In the genomic region with DNA sequence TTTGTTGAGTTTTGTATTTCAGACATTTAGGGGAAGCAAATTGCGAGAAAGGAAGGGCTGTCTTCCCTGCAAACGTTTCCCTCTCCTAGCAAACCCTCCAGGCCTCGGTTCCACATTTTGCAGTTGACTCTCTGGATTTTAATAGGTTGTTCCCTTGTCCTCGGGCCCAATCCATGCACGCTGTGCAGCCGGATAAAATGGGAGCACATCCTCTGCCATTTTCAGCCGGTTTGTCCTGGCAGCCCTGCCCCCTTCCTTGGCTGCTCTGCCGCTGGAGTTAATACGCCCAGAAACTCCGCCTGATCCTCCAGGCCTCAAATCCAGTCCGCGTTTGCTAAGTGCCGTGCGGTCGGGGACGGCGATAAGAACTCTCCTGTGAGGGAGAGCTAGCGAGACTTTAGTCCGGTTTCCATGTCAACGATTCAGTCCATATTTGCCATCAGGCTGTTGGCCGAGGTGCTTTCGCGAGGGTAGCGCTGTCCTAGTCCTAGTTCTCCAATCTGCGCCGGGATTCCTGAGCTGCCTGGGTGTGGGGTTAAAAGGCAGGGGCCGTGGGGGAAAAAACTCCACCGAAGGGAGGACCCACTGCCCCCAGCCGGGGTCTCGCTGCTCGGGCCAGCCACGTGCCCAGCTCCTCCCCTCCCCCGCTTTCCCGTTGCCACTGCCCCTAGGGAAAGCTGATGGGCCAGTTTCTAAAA, we compare ENCODE assay signal across 8 cellular contexts. TPM values are rescaled to one million over a fixed set of nuclear protein-coding genes. Genes with fewer than 3 reads are reported as not detected.
A peak's percentile ranks its signal among the peaks of the same experiment; 100 is the strongest.
DNase-seq lines count a peak whose midpoint lies in the region; ATAC-seq, FAIRE-seq and TF ChIP-seq lines count a peak whose summit lies in the region.

No MANE protein-coding gene starts in this region.

- no peaks in the 10 kb centered on the region for H3K9me3 ChIP-seq in HepG2 (ENCODE audit: low read length)

- ATAC-seq in HG03565 (IDR thresholded peaks at IDR 0.05; ENCODE audit: unreplicated experiment), result peak; percentile 26
- peak; percentile 78 for ATAC-seq in HepG2
- ATAC-seq in GM18868 (IDR thresholded peaks at IDR 0.05; ENCODE audit: unreplicated experiment), result no peak

- H3K36me3 Mint-ChIP-seq in activated CD4-positive, alpha-beta memory T cell treated with anti-CD3 and anti-CD28 coated beads for 36 hours, result no peaks in the 10 kb centered on the region

- FAIRE-seq in GM18507 (lab: Jason Lieb, UNC) (no peak), HepG2 (lab: Jason Lieb, UNC) (peak; percentile 93)

- POLR2A ChIA-PET in activated CD4-positive, alpha-beta memory T cell treated with anti-CD3 and anti-CD28 coated beads for 36 hours (lab: Charles Lee), result interaction anchor here (0.6 to 10.4 kb wide), 23 partner anchors 9 to 197 kb away, joined by 3 to 177 read pairs (median 4); a partner anchor contains a TSS
- POLR2A ChIA-PET in HepG2 (lab: Yijun Ruan, JAX), result interaction anchor here (0.6 to 6.4 kb wide), 16 partner anchors 10 to 222 kb away, joined by 3 to 127 read pairs (median 6); a partner anchor contains a TSS

- H3K27ac ChIP-seq in dorsolateral prefrontal cortex (peak overlapping the region; percentile 79 to 100 (median 98)), HepG2 (ENCODE audit: extremely low read length, insufficient read depth, low read length) (peak overlapping the region; percentile 98)

- no peaks in the 10 kb centered on the region for H3K27me3 Mint-ChIP-seq in activated CD4-positive, alpha-beta memory T cell treated with anti-CD3 and anti-CD28 coated beads for 36 hours

- H3K4me1 Mint-ChIP-seq in activated CD4-positive, alpha-beta memory T cell treated with anti-CD3 and anti-CD28 coated beads for 36 hours (ENCODE audit: low read depth), result peaks cover 25% of the 10 kb centered on the region

- TF ChIP-seq CTCF in dorsolateral prefrontal cortex (IDR thresholded peaks at IDR 0.05 in 54 of 56, conservative IDR thresholded peaks at IDR 0.05 in 2 of 56; ENCODE audit: low read depth in 1 of 56, partially characterized antibody in 56 of 56), result peak in 16 of 56 donors; percentile 2 to 37 (median 15)
- TF ChIP-seq CTCF in HepG2 (CRISPR knock-in tag; IDR thresholded peaks at IDR 0.05), result 0 out of 2 replicates have a peak, but pooled peaks have one; percentile 19

- TF ChIP-seq RAD21 in HepG2 (CRISPR knock-in tag; IDR thresholded peaks at IDR 0.05), result peak; percentile 13; the same call in 1 of the 2 replicates

- DNase-seq in GM18507 (ENCODE audit: extremely low spot score, insufficient read length, low read depth) (peak; percentile 75), NCI-H82 treated with DMSO at 0.1 percent for 48 hours (lab: John Stamatoyannopoulos, UW; ENCODE audit: unreplicated experiment) (peak; percentile 99), dorsolateral prefrontal cortex (peak; percentile 81 to 95 (median 92)), HepG2 (ENCODE audit: low spot score) (peak; percentile 97)
- DNase-seq in activated CD4-positive, alpha-beta memory T cell treated with anti-CD3 and anti-CD28 coated beads for 36 hours, result peak; percentile 95
- peak; percentile 72 for DNase-seq in stimulated activated CD4-positive, alpha-beta T cell treated with anti-CD3 and anti-CD28 coated beads, Interleukin-2, amount 100 ng/mL, for 4 hours (ENCODE audit: low read depth)

- H3K9me3 Mint-ChIP-seq in activated CD4-positive, alpha-beta memory T cell treated with anti-CD3 and anti-CD28 coated beads for 36 hours, result no peaks in the 10 kb centered on the region

- peaks cover 39% of the 10 kb centered on the region for H3K4me1 ChIP-seq in HepG2 (ENCODE audit: insufficient read depth, low read length)

- no TSS peak for BruUV-seq in HepG2 (replicated peaks; lab: Mats Ljungman, UMichigan)

- under 1% methylated on average over 18 of the region's 34 CpGs for WGBS in HepG2 (ENCODE audit: low lambda C conversion rate)

- H3K4me3 ChIP-seq in dorsolateral prefrontal cortex (peak overlapping the region; percentile 49 to 97 (median 69)), HepG2 (replicated peaks in 1 of 3; ENCODE audit: insufficient read depth in 1 of 3, low read depth in 2 of 3, low read length in 3 of 3) (peak overlapping the region; percentile 63 to 91 (median 67))

- no peaks in the 10 kb centered on the region; the same call in none of the 2 replicates for H4K20me1 ChIP-seq in HepG2 (ENCODE audit: insufficient read depth, low read length)

- H3K4me2 ChIP-seq in HepG2 (ENCODE audit: low read depth, low read length), result peak overlapping the region; percentile 88

- TF ChIP-seq EP300 in HepG2 (IDR thresholded peaks at IDR 0.05; ENCODE audit: low read depth in 2 of 2, low read length in 2 of 2) (peak; percentile 34 to 49; a peak in 2 of 4 replicates), HepG2 (CRISPR knock-in tag; IDR thresholded peaks at IDR 0.05; ENCODE audit: borderline replicate concordance) (peak; percentile 61)

- intact Hi-C loops in activated CD4-positive, alpha-beta memory T cell treated with anti-CD3 and anti-CD28 coated beads for 36 hours (cut with micrococcal nuclease), result loop anchor here (5.0 to 10.0 kb wide), 4 partner anchors 91 to 408 kb away; a partner anchor contains a TSS
- intact Hi-C loops in dorsolateral prefrontal cortex (cut with DNase I) (loop anchor here (5.0 to 10.0 kb wide), 4 partner anchors 91 to 218 kb away; a partner anchor contains a TSS), HepG2 (cut with micrococcal nuclease; ENCODE audit: unreplicated experiment) (loop anchor here (5.0 kb wide), 1 partner anchor 91 kb away; no protein-coding TSS in a partner anchor)

- CTCF ChIA-PET in activated CD4-positive, alpha-beta memory T cell treated with anti-CD3 and anti-CD28 coated beads for 36 hours (lab: Charles Lee), result interaction anchor here (0.6 to 5.7 kb wide), 15 partner anchors 9 to 197 kb away, joined by 3 to 61 read pairs (median 7); a partner anchor contains a TSS
- CTCF ChIA-PET in HepG2 (lab: Yijun Ruan, JAX; ENCODE audit: low intra/inter-chr PET ratio, low total read pairs), result interaction anchor here (1.5 kb wide), 1 partner anchor 90 kb away, joined by 4 read pairs; no protein-coding TSS in a partner anchor

- no peak overlapping the region for H2AFZ ChIP-seq in HepG2 (ENCODE audit: low read length)

- in situ Hi-C loops in HepG2 (cut with HindIII; ENCODE audit: extremely low pct_ligation_motif_present, low pct_unique_long_range_greater_than_20kb), result loop anchor here (5.0 kb wide), 1 partner anchor 94 kb away; a partner anchor contains a TSS

- H3K79me2 ChIP-seq in HepG2 (ENCODE audit: insufficient read depth, low read length), result peaks cover 20% of the 10 kb centered on the region

- H3K9ac ChIP-seq in HepG2 (ENCODE audit: insufficient read depth, low read depth, low read length), result peak overlapping the region; percentile 83

- peak; percentile 59 to 78 for TF ChIP-seq POLR2A in HepG2 (IDR thresholded peaks at IDR 0.05; ENCODE audit: insufficient read depth in 1 of 2, low read depth in 2 of 2, low read length in 2 of 2)

- peak overlapping the region; percentile 98 for H3K27ac Mint-ChIP-seq in activated CD4-positive, alpha-beta memory T cell treated with anti-CD3 and anti-CD28 coated beads for 36 hours

- no peaks in the 10 kb centered on the region for H3K36me3 ChIP-seq in HepG2 (replicated peaks in 1 of 2; ENCODE audit: control insufficient read depth in 1 of 2, insufficient read depth in 2 of 2, low read length in 2 of 2)

- H3K4me3 Mint-ChIP-seq in activated CD4-positive, alpha-beta memory T cell treated with anti-CD3 and anti-CD28 coated beads for 36 hours, result peak overlapping the region; percentile 86

- H3K27me3 ChIP-seq in dorsolateral prefrontal cortex, result no peaks in the 10 kb centered on the region
- no peaks in the 10 kb centered on the region for H3K27me3 ChIP-seq in HepG2 (ENCODE audit: control insufficient read depth in 1 of 2, insufficient read depth in 2 of 2, low read length in 2 of 2)

TF ChIP-seq in HepG2, 621 proteins besides CTCF, POLR2A, EP300 and RAD21 (continues in another document):
- TF ChIP-seq ZNF143 (CRISPR knock-in tag; IDR thresholded peaks at IDR 0.05), result peak; percentile 23; the same call in 1 of the 2 replicates
- peak; percentile 81; the same call in 1 of the 2 replicates for TF ChIP-seq ZNF724P (CRISPR knock-in tag; IDR thresholded peaks at IDR 0.05; ENCODE audit: borderline replicate concordance)
- TF ChIP-seq ZNF253 (CRISPR knock-in tag; IDR thresholded peaks at IDR 0.05; ENCODE audit: borderline replicate concordance), result no peak
- peak; percentile 43; the same call in 1 of the 2 replicates for TF ChIP-seq RCOR2 (CRISPR knock-in tag; IDR thresholded peaks at IDR 0.05)
- TF ChIP-seq RBM39 (IDR thresholded peaks at IDR 0.05; ENCODE audit: low read depth, low read length, poor library complexity, severe bottlenecking), result peak; percentile 66
- no peak for TF ChIP-seq MAFG (CRISPR knock-in tag; IDR thresholded peaks at IDR 0.05)

RNA-seq across cellular contexts. Expression of a gene that starts 2.9 kb away (rescaled TPM):
- 10 to 100 TPM; 64.3 to 67.8 TPM for total RNA-seq in activated CD4-positive, alpha-beta memory T cell treated with anti-CD3 and anti-CD28 coated beads for 36 hours
- total RNA-seq in dorsolateral prefrontal cortex (100 to 1,000 TPM in 34 of 120 experiments, 10 to 100 TPM in 86; 65.3 to 158 (median 93.3) TPM), HepG2 (2016; rRNA removed; fragmentation: Illumina TruSeq; extraction: Trizol) (11.9 and 18.4 TPM in 2 replicates)
- total RNA-seq in HepG2 (2016; cell fraction: cytosol; rRNA removed; fragmentation: Illumina TruSeq; extraction: Trizol; ENCODE audit: low read depth), result 4.1 and 5.0 TPM in 2 replicates
- total RNA-seq in HepG2 (2016; cell fraction: insoluble cytoplasmic fraction; rRNA removed; fragmentation: Illumina TruSeq; extraction: Trizol), result 10.4 and 13.8 TPM in 2 replicates
- total RNA-seq in HepG2 (2016; cell fraction: membrane; rRNA removed; fragmentation: Illumina TruSeq; extraction: Trizol), result 10.6 and 11.3 TPM in 2 replicates
- total RNA-seq in HepG2 (2016; cell fraction: nucleus; rRNA removed; fragmentation: Illumina TruSeq; extraction: Trizol), result 20.9 and 30.6 TPM in 2 replicates
- polyA plus RNA-seq in HepG2 (2011; rRNA removed), result 12.3 and 15.9 TPM in 2 replicates
- 6.7 and 7.1 TPM in 2 replicates for polyA plus RNA-seq in HepG2 (2011; cell fraction: cytosol; rRNA removed)
- polyA plus RNA-seq in HepG2 (2011; cell fraction: nucleus; rRNA removed), result 34.6 and 44.4 TPM in 2 replicates
- 22.4 and 26.3 TPM in 2 replicates for polyA plus RNA-seq in HepG2 (2012)
- polyA plus RNA-seq in HepG2 (2016; cell fraction: cytosol; fragmentation: Illumina TruSeq; extraction: Trizol; ENCODE audit: low read depth), result 0.76 and 0.82 TPM in 2 replicates
- polyA plus RNA-seq in HepG2 (2016; cell fraction: insoluble cytoplasmic fraction; fragmentation: Illumina TruSeq; extraction: Trizol; ENCODE audit: low read depth), result 19.7 and 29.5 TPM in 2 replicates
- 1.7 and 2.3 TPM in 2 replicates for polyA plus RNA-seq in HepG2 (2016; cell fraction: membrane; fragmentation: Illumina TruSeq; extraction: Trizol; ENCODE audit: low read depth)
- 63.3 and 66.4 TPM in 2 replicates for polyA plus RNA-seq in HepG2 (2016; cell fraction: nucleus; fragmentation: Illumina TruSeq; extraction: Trizol; ENCODE audit: insufficient read depth, low read depth)
- 17.9 and 25.6 TPM in 2 replicates for polyA minus RNA-seq in HepG2 (2011; rRNA and poly(A)+ RNA removed; ENCODE audit: low replicate concordance)
- polyA minus RNA-seq in HepG2 (2011; cell fraction: cytosol; rRNA and poly(A)+ RNA removed), result 22.4 and 28.0 TPM in 2 replicates
- polyA minus RNA-seq in HepG2 (2011; cell fraction: nucleus; rRNA and poly(A)+ RNA removed), result 25.2 and 31.6 TPM in 2 replicates
